Comparison of ENCODE assay signal across 2 cellular contexts in genomic region chr4:120873554-120873953, GRCh38.
TF ChIP-seq lines count a peak whose summit lies in the region.

No MANE protein-coding gene starts in this region.

TF ChIP-seq in SK-N-SH, 30 proteins besides CTCF, POLR2A, EP300 and RAD21 (continued from another document):
- TF ChIP-seq, protein P1, sequence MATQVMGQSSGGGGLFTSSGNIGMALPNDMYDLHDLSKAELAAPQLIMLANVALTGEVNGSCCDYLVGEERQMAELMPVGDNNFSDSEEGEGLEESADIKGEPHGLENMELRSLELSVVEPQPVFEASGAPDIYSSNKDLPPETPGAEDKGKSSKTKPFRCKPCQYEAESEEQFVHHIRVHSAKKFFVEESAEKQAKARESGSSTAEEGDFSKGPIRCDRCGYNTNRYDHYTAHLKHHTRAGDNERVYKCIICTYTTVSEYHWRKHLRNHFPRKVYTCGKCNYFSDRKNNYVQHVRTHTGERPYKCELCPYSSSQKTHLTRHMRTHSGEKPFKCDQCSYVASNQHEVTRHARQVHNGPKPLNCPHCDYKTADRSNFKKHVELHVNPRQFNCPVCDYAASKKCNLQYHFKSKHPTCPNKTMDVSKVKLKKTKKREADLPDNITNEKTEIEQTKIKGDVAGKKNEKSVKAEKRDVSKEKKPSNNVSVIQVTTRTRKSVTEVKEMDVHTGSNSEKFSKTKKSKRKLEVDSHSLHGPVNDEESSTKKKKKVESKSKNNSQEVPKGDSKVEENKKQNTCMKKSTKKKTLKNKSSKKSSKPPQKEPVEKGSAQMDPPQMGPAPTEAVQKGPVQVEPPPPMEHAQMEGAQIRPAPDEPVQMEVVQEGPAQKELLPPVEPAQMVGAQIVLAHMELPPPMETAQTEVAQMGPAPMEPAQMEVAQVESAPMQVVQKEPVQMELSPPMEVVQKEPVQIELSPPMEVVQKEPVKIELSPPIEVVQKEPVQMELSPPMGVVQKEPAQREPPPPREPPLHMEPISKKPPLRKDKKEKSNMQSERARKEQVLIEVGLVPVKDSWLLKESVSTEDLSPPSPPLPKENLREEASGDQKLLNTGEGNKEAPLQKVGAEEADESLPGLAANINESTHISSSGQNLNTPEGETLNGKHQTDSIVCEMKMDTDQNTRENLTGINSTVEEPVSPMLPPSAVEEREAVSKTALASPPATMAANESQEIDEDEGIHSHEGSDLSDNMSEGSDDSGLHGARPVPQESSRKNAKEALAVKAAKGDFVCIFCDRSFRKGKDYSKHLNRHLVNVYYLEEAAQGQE (IDR thresholded peaks at IDR 0.05; ENCODE audit: low read depth, low read length): no peak
- TF ChIP-seq TAF1 (IDR thresholded peaks at IDR 0.05; ENCODE audit: borderline replicate concordance, low read depth, low read length) (no peak), MEF2A (IDR thresholded peaks at IDR 0.05; ENCODE audit: borderline replicate concordance, low read depth) (no peak), TCF12 (IDR thresholded peaks at IDR 0.05) (no peak), USF2 (IDR thresholded peaks at IDR 0.05; ENCODE audit: borderline replicate concordance, low read depth, low read length) (no peak), FOXM1 (IDR thresholded peaks at IDR 0.05; ENCODE audit: low read depth) (no peak), NFIC (IDR thresholded peaks at IDR 0.05; ENCODE audit: borderline replicate concordance) (no peak), PBX3 (IDR thresholded peaks at IDR 0.05) (no peak), RFX5 (IDR thresholded peaks at IDR 0.05; ENCODE audit: low read length) (no peak), IRF3 (IDR thresholded peaks at IDR 0.05; ENCODE audit: low read depth, low read length) (no peak)
TF ChIP-seq in SK-N-SH: peak in this region for 0.

TF ChIP-seq in SK-N-SH treated with all-trans-retinoic acid at 6 μM for 48 hours, 23 proteins besides CTCF, POLR2A, EP300 and RAD21 (continued from another document):
- TF ChIP-seq, protein P2, sequence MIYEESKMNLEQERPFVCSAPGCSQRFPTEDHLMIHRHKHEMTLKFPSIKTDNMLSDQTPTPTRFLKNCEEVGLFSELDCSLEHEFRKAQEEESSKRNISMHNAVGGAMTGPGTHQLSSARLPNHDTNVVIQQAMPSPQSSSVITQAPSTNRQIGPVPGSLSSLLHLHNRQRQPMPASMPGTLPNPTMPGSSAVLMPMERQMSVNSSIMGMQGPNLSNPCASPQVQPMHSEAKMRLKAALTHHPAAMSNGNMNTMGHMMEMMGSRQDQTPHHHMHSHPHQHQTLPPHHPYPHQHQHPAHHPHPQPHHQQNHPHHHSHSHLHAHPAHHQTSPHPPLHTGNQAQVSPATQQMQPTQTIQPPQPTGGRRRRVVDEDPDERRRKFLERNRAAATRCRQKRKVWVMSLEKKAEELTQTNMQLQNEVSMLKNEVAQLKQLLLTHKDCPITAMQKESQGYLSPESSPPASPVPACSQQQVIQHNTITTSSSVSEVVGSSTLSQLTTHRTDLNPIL (CRISPR knock-in tag; IDR thresholded peaks at IDR 0.05; ENCODE audit: low read depth): no peak
- TF ChIP-seq ISL1 (CRISPR knock-in tag; IDR thresholded peaks at IDR 0.05) (no peak), ZFP3 (CRISPR knock-in tag; IDR thresholded peaks at IDR 0.05) (no peak), CSRNP3 (CRISPR knock-in tag; IDR thresholded peaks at IDR 0.05) (no peak), PPARA (CRISPR knock-in tag; IDR thresholded peaks at IDR 0.05; ENCODE audit: borderline replicate concordance) (no peak), TCF4 (CRISPR knock-in tag; IDR thresholded peaks at IDR 0.05; ENCODE audit: borderline replicate concordance) (no peak), BACH2 (CRISPR knock-in tag; IDR thresholded peaks at IDR 0.05; ENCODE audit: borderline replicate concordance) (no peak), GLIS3 (CRISPR knock-in tag; IDR thresholded peaks at IDR 0.05) (no peak), ZFP30 (CRISPR knock-in tag; IDR thresholded peaks at IDR 0.05) (no peak)
- TF ChIP-seq, protein P3, sequence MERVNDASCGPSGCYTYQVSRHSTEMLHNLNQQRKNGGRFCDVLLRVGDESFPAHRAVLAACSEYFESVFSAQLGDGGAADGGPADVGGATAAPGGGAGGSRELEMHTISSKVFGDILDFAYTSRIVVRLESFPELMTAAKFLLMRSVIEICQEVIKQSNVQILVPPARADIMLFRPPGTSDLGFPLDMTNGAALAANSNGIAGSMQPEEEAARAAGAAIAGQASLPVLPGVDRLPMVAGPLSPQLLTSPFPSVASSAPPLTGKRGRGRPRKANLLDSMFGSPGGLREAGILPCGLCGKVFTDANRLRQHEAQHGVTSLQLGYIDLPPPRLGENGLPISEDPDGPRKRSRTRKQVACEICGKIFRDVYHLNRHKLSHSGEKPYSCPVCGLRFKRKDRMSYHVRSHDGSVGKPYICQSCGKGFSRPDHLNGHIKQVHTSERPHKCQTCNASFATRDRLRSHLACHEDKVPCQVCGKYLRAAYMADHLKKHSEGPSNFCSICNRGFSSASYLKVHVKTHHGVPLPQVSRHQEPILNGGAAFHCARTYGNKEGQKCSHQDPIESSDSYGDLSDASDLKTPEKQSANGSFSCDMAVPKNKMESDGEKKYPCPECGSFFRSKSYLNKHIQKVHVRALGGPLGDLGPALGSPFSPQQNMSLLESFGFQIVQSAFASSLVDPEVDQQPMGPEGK (CRISPR knock-in tag; IDR thresholded peaks at IDR 0.05; ENCODE audit: borderline replicate concordance): no peak
